In the genomic region with DNA sequence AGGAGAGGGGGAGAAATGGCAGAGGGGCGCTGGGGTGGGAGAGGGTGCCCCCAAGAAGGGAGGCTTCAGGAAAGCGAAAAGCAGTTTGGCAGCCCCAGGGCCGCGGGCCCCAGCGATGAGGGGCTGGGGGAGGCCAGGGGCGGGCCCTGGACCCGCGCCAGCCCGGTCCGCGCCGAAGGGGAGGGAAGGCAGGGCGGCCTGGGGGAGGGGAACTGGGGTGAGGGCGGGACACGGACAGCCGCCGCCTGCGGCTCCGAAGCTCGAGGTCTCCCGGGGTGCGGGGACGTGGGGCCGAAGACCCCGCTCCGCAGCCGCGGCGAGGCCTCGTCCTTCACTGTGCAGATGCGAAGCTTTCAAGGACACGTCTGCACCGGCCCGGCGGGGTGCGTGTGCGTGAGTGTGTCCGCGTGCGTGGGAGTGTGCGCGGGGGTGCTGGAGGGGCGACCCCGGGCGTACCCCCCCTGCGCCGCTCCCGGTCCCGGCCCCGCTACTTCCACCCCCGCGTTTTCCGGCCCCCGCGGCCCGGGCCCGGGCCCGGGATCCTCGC, we compare ENCODE assay signal across 8 cellular contexts. TPM values are rescaled to one million over a fixed set of nuclear protein-coding genes. Genes with fewer than 3 reads are reported as not detected.
DNase-seq lines count a peak whose midpoint lies in the region; ATAC-seq and TF ChIP-seq lines count a peak whose summit lies in the region.

No MANE protein-coding gene starts in this region.

- no peaks in the 10 kb centered on the region for H3K9me3 ChIP-seq in Peyer's patch
- H3K9me3 ChIP-seq in mucosa of stomach (ENCODE audit: control insufficient read depth, low read length) = no peaks in the 10 kb centered on the region
- H3K9me3 ChIP-seq in aorta (ENCODE audit: control insufficient read depth, low read length) = no peaks in the 10 kb centered on the region

- no peaks in the 10 kb centered on the region for H3K9me3 Mint-ChIP-seq in dendritic cell treated with granulocyte-macrophage colony-stimulating factor and Interleukin-4, amounts not matched to agents 40 ng/mL and 50 ng/mL, for 4 days

- peak overlapping the region; percentile 48 to 87 (median 72) for H3K27ac ChIP-seq in Peyer's patch
- H3K27ac ChIP-seq in aorta (ENCODE audit: low read depth in 1 of 2, low read length in 2 of 2) = peak overlapping the region in 1 of 2 donors; percentile 64

- peaks cover 23% of the 10 kb centered on the region for H3K36me3 Mint-ChIP-seq in dendritic cell treated with granulocyte-macrophage colony-stimulating factor and Interleukin-4, amounts not matched to agents 40 ng/mL and 50 ng/mL, for 4 days (ENCODE audit: low read depth)

- peak overlapping the region; percentile 28 for H3K9ac ChIP-seq in mucosa of stomach (ENCODE audit: low read length)

- WGBS in aorta, 2 donors = 0 to 1% methylated on average over 8 to 59 of the region's 59 CpGs

- in situ Hi-C loops in ACHN (cut with HindIII; ENCODE audit: low pct_ligation_motif_present, low pct_unique_long_range_greater_than_20kb, low sequenced_read_pairs) = no loop called here

- TF ChIP-seq CTCF in Peyer's patch (IDR thresholded peaks at IDR 0.05) = no peak

- no peak for TF ChIP-seq POLR2A in Peyer's patch (IDR thresholded peaks at IDR 0.05)

- H3K27ac Mint-ChIP-seq in dendritic cell treated with granulocyte-macrophage colony-stimulating factor and Interleukin-4, amounts not matched to agents 40 ng/mL and 50 ng/mL, for 4 days = peak overlapping the region; percentile 52

- no peaks in the 10 kb centered on the region for H3K36me3 ChIP-seq in Peyer's patch
- H3K36me3 ChIP-seq in mucosa of stomach (ENCODE audit: control insufficient read depth, insufficient read depth, low read length) = no peaks in the 10 kb centered on the region
- no peaks in the 10 kb centered on the region for H3K36me3 ChIP-seq in aorta (ENCODE audit: control insufficient read depth in 1 of 2, insufficient read depth in 2 of 2, low read length in 1 of 2)

- H3K4me1 ChIP-seq in Peyer's patch (peaks cover 0 to 35% (median 9%) of the 10 kb centered on the region in 4 donors), mucosa of stomach (ENCODE audit: control insufficient read depth, insufficient read depth, low read length) (peaks cover 13% of the 10 kb centered on the region), aorta (ENCODE audit: control insufficient read depth in 1 of 2, insufficient read depth in 2 of 2, low read length in 2 of 2) (no peaks in the 10 kb centered on the region)

- H3K4me3 ChIP-seq in Peyer's patch (peak overlapping the region; percentile 70 to 85 (median 80)), mucosa of stomach (ENCODE audit: low read length) (no peak overlapping the region), aorta (ENCODE audit: low read length in 2 of 2) (peak overlapping the region; percentile 87 to 96)

- H3K4me1 Mint-ChIP-seq in dendritic cell treated with granulocyte-macrophage colony-stimulating factor and Interleukin-4, amounts not matched to agents 40 ng/mL and 50 ng/mL, for 4 days (ENCODE audit: low read depth) = peaks cover 48% of the 10 kb centered on the region

- peak; percentile 19 for ATAC-seq in aorta (ENCODE audit: low FRiP score)

- peak; percentile 73 to 80 for DNase-seq in NCI-H2081 (lab: John Stamatoyannopoulos, UW)
- DNase-seq in NCI-H2081 treated with DMSO at 0.1 percent for 48 hours (lab: John Stamatoyannopoulos, UW) = no peak
- no peak for DNase-seq in Peyer's patch
- DNase-seq in aorta = peak in 1 of 2 donors; percentile 83
- no peak for DNase-seq in ACHN
- DNase-seq in LoVo (ENCODE audit: low spot score) = no peak

- peak overlapping the region; percentile 74 for H3K4me3 Mint-ChIP-seq in dendritic cell treated with granulocyte-macrophage colony-stimulating factor and Interleukin-4, amounts not matched to agents 40 ng/mL and 50 ng/mL, for 4 days

- intact Hi-C loops in dendritic cell treated with granulocyte-macrophage colony-stimulating factor and Interleukin-4, amounts not matched to agents 40 ng/mL and 50 ng/mL, for 4 days (cut with micrococcal nuclease) = loop anchor here (5.0 to 10.0 kb wide), 4 partner anchors 33 to 182 kb away; no protein-coding TSS in a partner anchor
- intact Hi-C loops in aorta (cut with DNase I) = loop anchor here (5.0 kb wide), 3 partner anchors 48 to 182 kb away; no protein-coding TSS in a partner anchor

- H3K27me3 Mint-ChIP-seq in dendritic cell treated with granulocyte-macrophage colony-stimulating factor and Interleukin-4, amounts not matched to agents 40 ng/mL and 50 ng/mL, for 4 days = peaks cover 18% of the 10 kb centered on the region

- no peaks in the 10 kb centered on the region for H3K27me3 ChIP-seq in Peyer's patch
- H3K27me3 ChIP-seq in mucosa of stomach (ENCODE audit: control insufficient read depth, insufficient read depth, low read length) = no peaks in the 10 kb centered on the region
- H3K27me3 ChIP-seq in aorta (ENCODE audit: control insufficient read depth in 1 of 2, insufficient read depth in 2 of 2, low read length in 1 of 2) = no peaks in the 10 kb centered on the region

RNA-seq across cellular contexts. Expression of a gene that starts 1.3 kb away (rescaled TPM):
- total RNA-seq in Peyer's patch (100 to 1,000 TPM in 1 of 4 donors, 10 to 100 TPM in 3; 10.7 to 126 (median 27.7) TPM), aorta (10 to 100 TPM; 32.5 to 48.2 TPM)
- polyA plus RNA-seq in aorta = 10 to 100 TPM in 1 of 2 donors, 1 to 10 TPM in 1; 9.4 to 11.6 TPM

Comparison
In these comparisons a context has a peak if more than half of its experiments do, and no peak if none do; other contexts are left out.
1. DNase-seq: peak in NCI-H2081 (2 of 2); none in NCI-H2081 treated with DMSO at 0.1 percent for 48 hours (single experiment), Peyer's patch (0 of 3), ACHN (single experiment) and LoVo (single experiment).